In the genomic region with DNA sequence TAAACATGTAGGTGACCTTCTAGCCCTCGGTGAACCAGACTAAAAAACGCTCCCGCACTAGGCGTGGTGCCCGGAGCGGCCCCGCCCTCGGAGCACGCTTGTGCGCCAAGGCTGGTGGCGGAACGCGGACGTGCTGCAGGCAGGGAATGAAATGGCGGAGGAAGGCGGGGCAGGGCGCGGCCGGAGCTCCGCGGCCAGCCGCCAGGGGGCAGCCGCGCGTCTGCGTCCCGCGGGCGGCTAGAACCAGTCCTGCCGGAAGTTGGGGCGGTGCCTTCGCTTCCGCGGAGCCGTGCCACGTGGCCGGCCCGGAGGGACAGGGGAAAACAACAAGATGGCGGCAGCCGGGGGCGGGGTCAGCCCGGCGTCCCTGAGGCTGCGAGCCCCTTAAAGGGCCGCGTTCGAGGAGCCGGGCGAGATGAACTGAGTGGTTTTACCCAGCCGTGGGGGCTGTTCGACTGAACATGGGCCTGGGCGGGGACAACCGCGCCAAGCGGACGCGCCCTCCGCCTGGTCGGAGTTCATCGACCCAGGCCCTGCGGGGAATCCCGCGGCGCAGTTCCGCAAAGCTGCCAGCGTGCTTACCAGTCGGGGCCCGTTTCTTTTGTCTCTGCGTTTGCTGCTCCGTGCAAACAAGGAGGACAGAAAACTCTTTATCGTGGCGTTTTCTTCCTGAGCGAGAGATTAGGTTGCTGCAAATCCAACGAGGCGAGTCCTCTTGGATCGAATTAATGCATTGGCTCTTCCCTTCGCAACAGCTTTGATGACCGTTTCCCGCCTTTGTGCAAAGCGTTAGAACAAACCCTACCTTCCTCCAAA, we compare ENCODE assay signal across 1 cellular context.
TF ChIP-seq lines count a peak whose summit lies in the region.

No MANE protein-coding gene starts in this region.

TF ChIP-seq in HepG2, 621 proteins besides CTCF, POLR2A, EP300 and RAD21 (continued from another document and continues in another):
- TF ChIP-seq, protein P1, sequence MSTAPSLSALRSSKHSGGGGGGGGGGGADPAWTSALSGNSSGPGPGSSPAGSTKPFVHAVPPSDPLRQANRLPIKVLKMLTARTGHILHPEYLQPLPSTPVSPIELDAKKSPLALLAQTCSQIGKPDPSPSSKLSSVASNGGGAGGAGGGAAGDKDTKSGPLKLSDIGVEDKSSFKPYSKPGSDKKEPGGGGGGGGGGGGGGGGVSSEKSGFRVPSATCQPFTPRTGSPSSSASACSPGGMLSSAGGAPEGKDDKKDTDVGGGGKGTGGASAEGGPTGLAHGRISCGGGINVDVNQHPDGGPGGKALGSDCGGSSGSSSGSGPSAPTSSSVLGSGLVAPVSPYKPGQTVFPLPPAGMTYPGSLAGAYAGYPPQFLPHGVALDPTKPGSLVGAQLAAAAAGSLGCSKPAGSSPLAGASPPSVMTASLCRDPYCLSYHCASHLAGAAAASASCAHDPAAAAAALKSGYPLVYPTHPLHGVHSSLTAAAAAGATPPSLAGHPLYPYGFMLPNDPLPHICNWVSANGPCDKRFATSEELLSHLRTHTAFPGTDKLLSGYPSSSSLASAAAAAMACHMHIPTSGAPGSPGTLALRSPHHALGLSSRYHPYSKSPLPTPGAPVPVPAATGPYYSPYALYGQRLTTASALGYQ (CRISPR knock-in tag; IDR thresholded peaks at IDR 0.05), result peak; percentile 57; the same call in 1 of the 2 replicates
- peak; percentile 52; the same call in 1 of the 2 replicates for TF ChIP-seq NAIF1 (CRISPR knock-in tag; IDR thresholded peaks at IDR 0.05; ENCODE audit: borderline replicate concordance)
- TF ChIP-seq, protein P2, sequence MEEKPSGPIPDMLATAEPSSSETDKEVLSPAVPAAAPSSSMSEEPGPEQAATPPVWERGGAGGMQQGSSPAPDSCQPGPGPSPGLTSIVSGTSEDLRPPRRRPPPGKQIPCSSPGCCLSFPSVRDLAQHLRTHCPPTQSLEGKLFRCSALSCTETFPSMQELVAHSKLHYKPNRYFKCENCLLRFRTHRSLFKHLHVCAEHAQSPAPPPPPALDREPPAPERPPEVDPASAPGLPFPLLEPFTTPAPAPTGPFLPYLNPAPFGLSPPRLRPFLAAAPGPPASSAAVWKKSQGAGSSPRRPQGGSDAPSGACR (CRISPR knock-in tag; IDR thresholded peaks at IDR 0.05), result peak; percentile 100
- TF ChIP-seq, protein P3, sequence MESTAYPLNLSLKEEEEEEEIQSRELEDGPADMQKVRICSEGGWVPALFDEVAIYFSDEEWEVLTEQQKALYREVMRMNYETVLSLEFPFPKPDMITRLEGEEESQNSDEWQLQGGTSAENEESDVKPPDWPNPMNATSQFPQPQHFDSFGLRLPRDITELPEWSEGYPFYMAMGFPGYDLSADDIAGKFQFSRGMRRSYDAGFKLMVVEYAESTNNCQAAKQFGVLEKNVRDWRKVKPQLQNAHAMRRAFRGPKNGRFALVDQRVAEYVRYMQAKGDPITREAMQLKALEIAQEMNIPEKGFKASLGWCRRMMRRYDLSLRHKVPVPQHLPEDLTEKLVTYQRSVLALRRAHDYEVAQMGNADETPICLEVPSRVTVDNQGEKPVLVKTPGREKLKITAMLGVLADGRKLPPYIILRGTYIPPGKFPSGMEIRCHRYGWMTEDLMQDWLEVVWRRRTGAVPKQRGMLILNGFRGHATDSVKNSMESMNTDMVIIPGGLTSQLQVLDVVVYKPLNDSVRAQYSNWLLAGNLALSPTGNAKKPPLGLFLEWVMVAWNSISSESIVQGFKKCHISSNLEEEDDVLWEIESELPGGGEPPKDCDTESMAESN (CRISPR knock-in tag; conservative IDR thresholded peaks at IDR 0.05), result peak; percentile 97
- TF ChIP-seq, protein P4, sequence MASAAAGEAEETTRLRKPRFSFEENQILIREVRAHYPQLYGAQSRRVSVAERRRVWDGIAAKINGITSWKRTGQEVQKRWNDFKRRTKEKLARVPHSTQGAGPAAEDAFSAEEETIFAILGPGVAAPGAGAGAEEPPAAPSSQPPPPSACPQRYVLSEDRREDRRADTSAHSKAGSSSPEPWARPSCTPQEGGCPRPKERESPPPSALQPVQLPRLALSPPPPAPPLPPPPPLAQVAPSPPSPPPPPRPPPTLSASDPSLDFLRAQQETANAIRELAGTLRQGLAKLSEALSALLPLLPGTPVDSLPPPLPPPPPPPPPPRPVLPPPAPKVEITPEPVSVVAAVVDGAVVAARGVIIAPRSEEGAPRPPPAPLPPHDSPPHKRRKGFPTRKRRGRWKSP (CRISPR knock-in tag; IDR thresholded peaks at IDR 0.05), result peak; percentile 91
- TF ChIP-seq AHR (CRISPR knock-in tag; IDR thresholded peaks at IDR 0.05), result peak; percentile 77
- 0 out of 2 replicates have a peak, but pooled peaks have one; percentile 86 for TF ChIP-seq ZNF891 (CRISPR knock-in tag; IDR thresholded peaks at IDR 0.05)
- no peak for TF ChIP-seq GTF2F1 (IDR thresholded peaks at IDR 0.05; ENCODE audit: low read length)
- peak; percentile 100 for TF ChIP-seq MYC (CRISPR knock-in tag; IDR thresholded peaks at IDR 0.05; ENCODE audit: borderline replicate concordance)
- TF ChIP-seq ZSCAN25 (CRISPR knock-in tag; IDR thresholded peaks at IDR 0.05), result peak; percentile 45; the same call in 1 of the 2 replicates
- TF ChIP-seq RCOR2 (CRISPR knock-in tag; IDR thresholded peaks at IDR 0.05), result 0 out of 2 replicates have a peak, but pooled peaks have one; percentile 37
- TF ChIP-seq, protein P5, sequence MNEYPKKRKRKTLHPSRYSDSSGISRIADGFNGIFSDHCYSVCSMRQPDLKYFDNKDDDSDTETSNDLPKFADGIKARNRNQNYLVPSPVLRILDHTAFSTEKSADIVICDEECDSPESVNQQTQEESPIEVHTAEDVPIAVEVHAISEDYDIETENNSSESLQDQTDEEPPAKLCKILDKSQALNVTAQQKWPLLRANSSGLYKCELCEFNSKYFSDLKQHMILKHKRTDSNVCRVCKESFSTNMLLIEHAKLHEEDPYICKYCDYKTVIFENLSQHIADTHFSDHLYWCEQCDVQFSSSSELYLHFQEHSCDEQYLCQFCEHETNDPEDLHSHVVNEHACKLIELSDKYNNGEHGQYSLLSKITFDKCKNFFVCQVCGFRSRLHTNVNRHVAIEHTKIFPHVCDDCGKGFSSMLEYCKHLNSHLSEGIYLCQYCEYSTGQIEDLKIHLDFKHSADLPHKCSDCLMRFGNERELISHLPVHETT (CRISPR knock-in tag; conservative IDR thresholded peaks at IDR 0.05), result peak; percentile 94
- TF ChIP-seq, protein P6, sequence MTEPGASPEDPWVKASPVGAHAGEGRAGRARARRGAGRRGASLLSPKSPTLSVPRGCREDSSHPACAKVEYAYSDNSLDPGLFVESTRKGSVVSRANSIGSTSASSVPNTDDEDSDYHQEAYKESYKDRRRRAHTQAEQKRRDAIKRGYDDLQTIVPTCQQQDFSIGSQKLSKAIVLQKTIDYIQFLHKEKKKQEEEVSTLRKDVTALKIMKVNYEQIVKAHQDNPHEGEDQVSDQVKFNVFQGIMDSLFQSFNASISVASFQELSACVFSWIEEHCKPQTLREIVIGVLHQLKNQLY (CRISPR knock-in tag; IDR thresholded peaks at IDR 0.05), result peak; percentile 82
- peak; percentile 83; the same call in 1 of the 2 replicates for TF ChIP-seq PHF21A (CRISPR knock-in tag; IDR thresholded peaks at IDR 0.05)
- TF ChIP-seq PAWR (CRISPR knock-in tag; IDR thresholded peaks at IDR 0.05; ENCODE audit: borderline replicate concordance), result no peak
- peak; percentile 82 for TF ChIP-seq MEIS2 (CRISPR knock-in tag; IDR thresholded peaks at IDR 0.05)
- TF ChIP-seq FOSL2 (CRISPR knock-in tag; IDR thresholded peaks at IDR 0.05), result peak; percentile 31
- TF ChIP-seq ZNF326 (CRISPR knock-in tag; IDR thresholded peaks at IDR 0.05; ENCODE audit: borderline replicate concordance), result no peak
- TF ChIP-seq, protein P7, sequence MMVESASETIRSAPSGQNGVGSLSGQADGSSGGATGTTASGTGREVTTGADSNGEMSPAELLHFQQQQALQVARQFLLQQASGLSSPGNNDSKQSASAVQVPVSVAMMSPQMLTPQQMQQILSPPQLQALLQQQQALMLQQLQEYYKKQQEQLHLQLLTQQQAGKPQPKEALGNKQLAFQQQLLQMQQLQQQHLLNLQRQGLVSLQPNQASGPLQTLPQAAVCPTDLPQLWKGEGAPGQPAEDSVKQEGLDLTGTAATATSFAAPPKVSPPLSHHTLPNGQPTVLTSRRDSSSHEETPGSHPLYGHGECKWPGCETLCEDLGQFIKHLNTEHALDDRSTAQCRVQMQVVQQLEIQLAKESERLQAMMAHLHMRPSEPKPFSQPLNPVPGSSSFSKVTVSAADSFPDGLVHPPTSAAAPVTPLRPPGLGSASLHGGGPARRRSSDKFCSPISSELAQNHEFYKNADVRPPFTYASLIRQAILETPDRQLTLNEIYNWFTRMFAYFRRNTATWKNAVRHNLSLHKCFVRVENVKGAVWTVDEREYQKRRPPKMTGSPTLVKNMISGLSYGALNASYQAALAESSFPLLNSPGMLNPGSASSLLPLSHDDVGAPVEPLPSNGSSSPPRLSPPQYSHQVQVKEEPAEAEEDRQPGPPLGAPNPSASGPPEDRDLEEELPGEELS (CRISPR knock-in tag; IDR thresholded peaks at IDR 0.05), result peak; percentile 79
- TF ChIP-seq ZNF230 (CRISPR knock-in tag; IDR thresholded peaks at IDR 0.05), result peak; percentile 96
- peak; percentile 83 for TF ChIP-seq FOXA3 (CRISPR knock-in tag; IDR thresholded peaks at IDR 0.05)
- TF ChIP-seq FOXM1 (CRISPR knock-in tag; IDR thresholded peaks at IDR 0.05), result no peak
- TF ChIP-seq, protein P8, sequence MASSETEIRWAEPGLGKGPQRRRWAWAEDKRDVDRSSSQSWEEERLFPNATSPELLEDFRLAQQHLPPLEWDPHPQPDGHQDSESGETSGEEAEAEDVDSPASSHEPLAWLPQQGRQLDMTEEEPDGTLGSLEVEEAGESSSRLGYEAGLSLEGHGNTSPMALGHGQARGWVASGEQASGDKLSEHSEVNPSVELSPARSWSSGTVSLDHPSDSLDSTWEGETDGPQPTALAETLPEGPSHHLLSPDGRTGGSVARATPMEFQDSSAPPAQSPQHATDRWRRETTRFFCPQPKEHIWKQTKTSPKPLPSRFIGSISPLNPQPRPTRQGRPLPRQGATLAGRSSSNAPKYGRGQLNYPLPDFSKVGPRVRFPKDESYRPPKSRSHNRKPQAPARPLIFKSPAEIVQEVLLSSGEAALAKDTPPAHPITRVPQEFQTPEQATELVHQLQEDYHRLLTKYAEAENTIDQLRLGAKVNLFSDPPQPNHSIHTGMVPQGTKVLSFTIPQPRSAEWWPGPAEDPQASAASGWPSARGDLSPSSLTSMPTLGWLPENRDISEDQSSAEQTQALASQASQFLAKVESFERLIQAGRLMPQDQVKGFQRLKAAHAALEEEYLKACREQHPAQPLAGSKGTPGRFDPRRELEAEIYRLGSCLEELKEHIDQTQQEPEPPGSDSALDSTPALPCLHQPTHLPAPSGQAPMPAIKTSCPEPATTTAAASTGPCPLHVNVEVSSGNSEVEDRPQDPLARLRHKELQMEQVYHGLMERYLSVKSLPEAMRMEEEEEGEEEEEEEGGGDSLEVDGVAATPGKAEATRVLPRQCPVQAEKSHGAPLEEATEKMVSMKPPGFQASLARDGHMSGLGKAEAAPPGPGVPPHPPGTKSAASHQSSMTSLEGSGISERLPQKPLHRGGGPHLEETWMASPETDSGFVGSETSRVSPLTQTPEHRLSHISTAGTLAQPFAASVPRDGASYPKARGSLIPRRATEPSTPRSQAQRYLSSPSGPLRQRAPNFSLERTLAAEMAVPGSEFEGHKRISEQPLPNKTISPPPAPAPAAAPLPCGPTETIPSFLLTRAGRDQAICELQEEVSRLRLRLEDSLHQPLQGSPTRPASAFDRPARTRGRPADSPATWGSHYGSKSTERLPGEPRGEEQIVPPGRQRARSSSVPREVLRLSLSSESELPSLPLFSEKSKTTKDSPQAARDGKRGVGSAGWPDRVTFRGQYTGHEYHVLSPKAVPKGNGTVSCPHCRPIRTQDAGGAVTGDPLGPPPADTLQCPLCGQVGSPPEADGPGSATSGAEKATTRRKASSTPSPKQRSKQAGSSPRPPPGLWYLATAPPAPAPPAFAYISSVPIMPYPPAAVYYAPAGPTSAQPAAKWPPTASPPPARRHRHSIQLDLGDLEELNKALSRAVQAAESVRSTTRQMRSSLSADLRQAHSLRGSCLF (CRISPR knock-in tag; IDR thresholded peaks at IDR 0.05; ENCODE audit: borderline replicate concordance), result peak; percentile 13; the same call in 1 of the 2 replicates
- peak; percentile 42 for TF ChIP-seq MIXL1 (CRISPR knock-in tag; IDR thresholded peaks at IDR 0.05)
- peak; percentile 58; the same call in 1 of the 2 replicates for TF ChIP-seq HOXA5 (CRISPR knock-in tag; IDR thresholded peaks at IDR 0.05)
- TF ChIP-seq ZFP36 (IDR thresholded peaks at IDR 0.05; ENCODE audit: borderline replicate concordance, low read depth, low read length, partially characterized antibody), result no peak
- peak; percentile 76 for TF ChIP-seq DNMT1 (CRISPR knock-in tag; IDR thresholded peaks at IDR 0.05)
- TF ChIP-seq CC2D1A (CRISPR knock-in tag; IDR thresholded peaks at IDR 0.05), result no peak
- TF ChIP-seq RARA (CRISPR knock-in tag; IDR thresholded peaks at IDR 0.05), result peak; percentile 53
- TF ChIP-seq MLLT10 (CRISPR knock-in tag; IDR thresholded peaks at IDR 0.05), result peak; percentile 74; the same call in 1 of the 2 replicates
- 0 out of 2 replicates have a peak, but pooled peaks have one; percentile 71 for TF ChIP-seq JUND (CRISPR knock-in tag; IDR thresholded peaks at IDR 0.05)
- TF ChIP-seq ZNF484 (CRISPR knock-in tag; IDR thresholded peaks at IDR 0.05; ENCODE audit: borderline replicate concordance, low read depth), result peak; percentile 27; the same call in 1 of the 2 replicates
- TF ChIP-seq KDM5B (CRISPR knock-in tag; IDR thresholded peaks at IDR 0.05; ENCODE audit: borderline replicate concordance), result peak; percentile 97
- TF ChIP-seq, protein P9, sequence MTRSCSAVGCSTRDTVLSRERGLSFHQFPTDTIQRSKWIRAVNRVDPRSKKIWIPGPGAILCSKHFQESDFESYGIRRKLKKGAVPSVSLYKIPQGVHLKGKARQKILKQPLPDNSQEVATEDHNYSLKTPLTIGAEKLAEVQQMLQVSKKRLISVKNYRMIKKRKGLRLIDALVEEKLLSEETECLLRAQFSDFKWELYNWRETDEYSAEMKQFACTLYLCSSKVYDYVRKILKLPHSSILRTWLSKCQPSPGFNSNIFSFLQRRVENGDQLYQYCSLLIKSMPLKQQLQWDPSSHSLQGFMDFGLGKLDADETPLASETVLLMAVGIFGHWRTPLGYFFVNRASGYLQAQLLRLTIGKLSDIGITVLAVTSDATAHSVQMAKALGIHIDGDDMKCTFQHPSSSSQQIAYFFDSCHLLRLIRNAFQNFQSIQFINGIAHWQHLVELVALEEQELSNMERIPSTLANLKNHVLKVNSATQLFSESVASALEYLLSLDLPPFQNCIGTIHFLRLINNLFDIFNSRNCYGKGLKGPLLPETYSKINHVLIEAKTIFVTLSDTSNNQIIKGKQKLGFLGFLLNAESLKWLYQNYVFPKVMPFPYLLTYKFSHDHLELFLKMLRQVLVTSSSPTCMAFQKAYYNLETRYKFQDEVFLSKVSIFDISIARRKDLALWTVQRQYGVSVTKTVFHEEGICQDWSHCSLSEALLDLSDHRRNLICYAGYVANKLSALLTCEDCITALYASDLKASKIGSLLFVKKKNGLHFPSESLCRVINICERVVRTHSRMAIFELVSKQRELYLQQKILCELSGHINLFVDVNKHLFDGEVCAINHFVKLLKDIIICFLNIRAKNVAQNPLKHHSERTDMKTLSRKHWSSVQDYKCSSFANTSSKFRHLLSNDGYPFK (CRISPR knock-in tag; IDR thresholded peaks at IDR 0.05; ENCODE audit: borderline replicate concordance), result peak; percentile 100
- no peak for TF ChIP-seq CHD4 (IDR thresholded peaks at IDR 0.05; ENCODE audit: borderline replicate concordance, low read length)
- no peak for TF ChIP-seq CCAR2 (optimal IDR thresholded peaks at IDR 0.05; ENCODE audit: low read depth, low read length)
- TF ChIP-seq, protein P10, sequence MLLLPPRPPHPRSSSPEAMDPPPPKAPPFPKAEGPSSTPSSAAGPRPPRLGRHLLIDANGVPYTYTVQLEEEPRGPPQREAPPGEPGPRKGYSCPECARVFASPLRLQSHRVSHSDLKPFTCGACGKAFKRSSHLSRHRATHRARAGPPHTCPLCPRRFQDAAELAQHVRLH (CRISPR knock-in tag; IDR thresholded peaks at IDR 0.05; ENCODE audit: borderline replicate concordance, low read depth), result peak; percentile 68
- TF ChIP-seq GTF3A (CRISPR knock-in tag; conservative IDR thresholded peaks at IDR 0.05), result peak; percentile 89
- peak; percentile 93; the same call in 1 of the 2 replicates for TF ChIP-seq THYN1 (CRISPR knock-in tag; IDR thresholded peaks at IDR 0.05; ENCODE audit: borderline replicate concordance, low read depth)
